Comparison of ENCODE assay signal across 1 cellular context in the genomic region with DNA sequence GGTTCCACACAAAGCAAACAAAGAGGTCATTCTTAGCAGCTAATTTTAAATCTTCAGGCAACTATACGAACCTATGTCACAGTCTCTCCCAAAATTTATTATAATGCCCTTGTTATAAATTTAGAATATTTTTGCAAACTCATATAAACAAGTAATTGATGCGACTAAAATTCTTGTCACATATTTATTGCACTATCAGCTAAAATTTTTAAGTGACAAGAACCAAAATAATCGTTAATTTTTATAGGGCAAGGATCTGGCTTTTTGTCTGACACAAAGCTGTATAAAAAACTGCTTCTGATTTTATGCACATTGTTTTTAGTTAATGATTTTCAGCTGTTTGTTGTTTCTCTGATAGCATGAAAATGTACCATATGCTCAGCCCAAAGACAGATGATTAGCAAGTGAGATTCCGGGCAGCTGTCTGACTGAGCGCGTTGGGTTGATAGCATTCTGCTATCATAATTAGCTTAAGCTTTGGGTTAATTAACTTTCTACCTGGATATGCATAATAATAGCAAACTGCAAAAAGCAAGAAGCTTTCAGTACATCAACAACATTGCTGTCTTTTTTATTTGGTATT.
TF ChIP-seq lines count a peak whose summit lies in the region.

No MANE protein-coding gene starts in this region.

TF ChIP-seq in SK-N-SH, 30 proteins besides CTCF, POLR2A, EP300 and RAD21 (continued from another document):
- no peak for TF ChIP-seq FOXM1 (IDR thresholded peaks at IDR 0.05; ENCODE audit: low read depth)
- peak; percentile 65 for TF ChIP-seq GATA2 (CRISPR knock-in tag; IDR thresholded peaks at IDR 0.05)
- peak; percentile 42 for TF ChIP-seq CHD2 (IDR thresholded peaks at IDR 0.05; ENCODE audit: low read length, partially characterized antibody)
- no peak for TF ChIP-seq JUND (IDR thresholded peaks at IDR 0.05)
- TF ChIP-seq EZH2phosphoT487 (IDR thresholded peaks at IDR 0.05; ENCODE audit: borderline replicate concordance, low read depth): no peak
- no peak for TF ChIP-seq GABPA (IDR thresholded peaks at IDR 0.05; ENCODE audit: low read depth)
- TF ChIP-seq PBX3 (IDR thresholded peaks at IDR 0.05): no peak
- TF ChIP-seq FOSL2 (IDR thresholded peaks at IDR 0.05; ENCODE audit: borderline replicate concordance, low read depth): no peak
- TF ChIP-seq, protein P1, sequence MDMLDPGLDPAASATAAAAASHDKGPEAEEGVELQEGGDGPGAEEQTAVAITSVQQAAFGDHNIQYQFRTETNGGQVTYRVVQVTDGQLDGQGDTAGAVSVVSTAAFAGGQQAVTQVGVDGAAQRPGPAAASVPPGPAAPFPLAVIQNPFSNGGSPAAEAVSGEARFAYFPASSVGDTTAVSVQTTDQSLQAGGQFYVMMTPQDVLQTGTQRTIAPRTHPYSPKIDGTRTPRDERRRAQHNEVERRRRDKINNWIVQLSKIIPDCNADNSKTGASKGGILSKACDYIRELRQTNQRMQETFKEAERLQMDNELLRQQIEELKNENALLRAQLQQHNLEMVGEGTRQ (IDR thresholded peaks at IDR 0.05; ENCODE audit: borderline replicate concordance, low read depth, low read length): no peak
- no peak for TF ChIP-seq YY1 (IDR thresholded peaks at IDR 0.05; ENCODE audit: low read depth)
- TF ChIP-seq USF1 (IDR thresholded peaks at IDR 0.05; ENCODE audit: borderline replicate concordance, low read depth): no peak
- TF ChIP-seq TCF12 (IDR thresholded peaks at IDR 0.05): no peak
- no peak for TF ChIP-seq RFX5 (IDR thresholded peaks at IDR 0.05; ENCODE audit: low read length)
- no peak for TF ChIP-seq SIN3A (IDR thresholded peaks at IDR 0.05; ENCODE audit: borderline replicate concordance, low read depth, low read length)
- TF ChIP-seq RCOR1 (IDR thresholded peaks at IDR 0.05; ENCODE audit: low read length): peak; percentile 80
- peak; percentile 34; the same call in 1 of the 2 replicates for TF ChIP-seq MXI1 (IDR thresholded peaks at IDR 0.05; ENCODE audit: low read depth, low read length)
- no peak for TF ChIP-seq MAX (IDR thresholded peaks at IDR 0.05; ENCODE audit: low read depth)
- no peak for TF ChIP-seq TEAD4 (IDR thresholded peaks at IDR 0.05; ENCODE audit: borderline replicate concordance, insufficient read depth)
- TF ChIP-seq SMC3 (IDR thresholded peaks at IDR 0.05; ENCODE audit: low read depth, low read length): no peak
TF ChIP-seq in SK-N-SH: peak in this region for 5.
